Comparison of ENCODE assay signal across 1 cellular context in the genomic region with DNA sequence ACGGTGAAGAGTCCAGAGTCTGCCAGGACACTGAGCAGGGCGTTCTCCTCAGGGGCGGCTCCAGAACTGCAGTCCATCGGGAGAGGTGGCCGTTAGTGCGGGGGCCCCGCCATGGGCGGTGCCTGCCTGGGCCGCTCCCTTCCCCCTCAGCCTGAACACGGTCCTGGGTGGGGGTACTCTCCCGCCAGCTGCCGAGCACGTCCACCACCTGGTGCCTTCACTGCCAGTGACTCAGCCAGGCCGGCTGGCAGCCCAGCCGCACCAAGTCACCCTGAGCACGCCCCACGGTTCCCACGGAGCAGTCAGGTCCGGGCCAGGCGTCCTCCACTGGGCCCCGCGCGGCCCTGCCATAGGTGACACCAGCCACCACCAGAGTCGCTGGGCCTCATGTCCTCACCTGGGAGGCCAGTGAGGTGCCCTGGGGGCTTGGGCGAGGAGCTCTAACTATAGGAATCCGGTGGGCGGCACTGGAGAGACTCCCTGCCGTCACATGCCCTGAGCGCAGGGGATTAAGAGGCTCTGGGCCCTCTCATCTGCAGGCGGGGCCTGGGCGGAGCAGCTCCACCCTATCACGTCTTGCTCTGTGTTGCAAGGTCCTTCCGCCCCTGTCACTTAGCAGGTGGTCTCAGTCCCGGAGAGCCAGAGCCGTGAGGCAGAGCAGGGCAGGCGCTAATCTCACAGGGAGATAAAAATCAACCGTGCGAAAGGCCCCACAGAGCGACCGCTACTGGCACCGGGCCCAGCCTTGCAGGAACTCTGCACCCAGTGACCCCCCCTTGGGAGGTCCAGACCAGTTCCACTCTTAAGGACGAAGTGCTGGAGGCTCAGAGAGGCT.
TF ChIP-seq lines count a peak whose summit lies in the region.

No MANE protein-coding gene starts in this region.

TF ChIP-seq in A549, 52 proteins besides CTCF, POLR2A, EP300 and RAD21 (continued from another document):
- TF ChIP-seq, protein P1, sequence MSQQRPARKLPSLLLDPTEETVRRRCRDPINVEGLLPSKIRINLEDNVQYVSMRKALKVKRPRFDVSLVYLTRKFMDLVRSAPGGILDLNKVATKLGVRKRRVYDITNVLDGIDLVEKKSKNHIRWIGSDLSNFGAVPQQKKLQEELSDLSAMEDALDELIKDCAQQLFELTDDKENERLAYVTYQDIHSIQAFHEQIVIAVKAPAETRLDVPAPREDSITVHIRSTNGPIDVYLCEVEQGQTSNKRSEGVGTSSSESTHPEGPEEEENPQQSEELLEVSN (IDR thresholded peaks at IDR 0.05; ENCODE audit: borderline replicate concordance, low read depth): no peak
- no peak for TF ChIP-seq PHF8 (IDR thresholded peaks at IDR 0.05; ENCODE audit: borderline replicate concordance, low read depth)
- no peak for TF ChIP-seq KDM5A (IDR thresholded peaks at IDR 0.05)
- TF ChIP-seq ZC3H11A (IDR thresholded peaks at IDR 0.05): no peak
- no peak for TF ChIP-seq POLR2AphosphoS2 (conservative IDR thresholded peaks at IDR 0.05; ENCODE audit: low read length)
